In the genomic region with DNA sequence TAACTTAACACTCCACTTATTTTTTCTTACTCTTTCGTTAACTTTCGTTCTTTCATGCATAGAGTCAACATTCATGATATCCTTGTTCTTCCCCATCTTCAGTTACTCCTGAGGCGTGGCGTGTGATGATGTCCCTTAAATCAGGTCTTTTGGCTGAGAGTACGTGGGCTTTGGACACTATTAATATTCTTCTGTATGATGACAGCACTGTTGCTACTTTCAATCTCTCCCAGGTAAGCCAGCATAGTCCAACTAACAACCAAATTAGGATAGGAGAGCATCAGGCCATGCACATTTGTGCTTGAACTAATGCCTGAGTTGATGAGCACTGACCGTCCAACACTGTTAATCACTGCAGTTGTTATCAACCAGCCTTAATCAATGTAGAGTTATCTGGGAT, we compare ENCODE assay signal across 26 cellular contexts.
DNase-seq lines count a peak whose midpoint lies in the region; ATAC-seq and TF ChIP-seq lines count a peak whose summit lies in the region.
"Had no signal": no experiment of that assay in that cellular context is flagged by ENCODE, and none has a peak within 500 bp of the region (broad histone marks: within the 10 kb centered on the region; RNA-seq: fewer than 3 reads in every experiment).

No MANE protein-coding gene starts in this region.

- H3K4me2 ChIP-seq in OCI-LY3 (ENCODE audit: low read length): peak overlapping the region; percentile 78
- H3K4me2 ChIP-seq: A549 had no signal

- no peaks in the 10 kb centered on the region for H3K27me3 Mint-ChIP-seq in WTC11 (ENCODE audit: low read depth)
- H3K27me3 Mint-ChIP-seq: activated CD8-positive, alpha-beta T cell treated with anti-CD3 and anti-CD28 coated beads for 36 hours; activated naive CD4-positive, alpha-beta T cell treated with anti-CD3 and anti-CD28 coated beads, Interleukin-2, amount 50 U/mL, for 24 hours; progenitor cell of endocrine pancreas; stimulated activated naive CD8-positive, alpha-beta T cell treated with anti-CD3 and anti-CD28 coated beads, Interleukin-15, amount 100 ng/mL, for 72 hours; type B pancreatic cell had no signal

- H3K79me2 ChIP-seq in OCI-LY3 (ENCODE audit: low read length): no peaks in the 10 kb centered on the region

- no peaks in the 10 kb centered on the region for H3K4me1 Mint-ChIP-seq in WTC11
- H3K4me1 Mint-ChIP-seq: activated naive CD4-positive, alpha-beta T cell treated with anti-CD3 and anti-CD28 coated beads, Interleukin-2, amount 50 U/mL, for 24 hours; stimulated activated naive CD8-positive, alpha-beta T cell treated with anti-CD3 and anti-CD28 coated beads, Interleukin-15, amount 100 ng/mL, for 72 hours had no signal

- no peak overlapping the region for H3K9ac ChIP-seq in OCI-LY3 (ENCODE audit: low read length)

- POLR2A ChIA-PET in WTC11 (lab: Charles Lee): no interaction called here

- H3K36me3 ChIP-seq in OCI-LY3 (replicated peaks; ENCODE audit: low read depth, low read length): peaks cover 24% of the 10 kb centered on the region
- peaks cover 80% of the 10 kb centered on the region for H3K36me3 ChIP-seq in upper lobe of right lung

- H3K27me3 ChIP-seq in OCI-LY3 (ENCODE audit: low read depth, low read length) (no peaks in the 10 kb centered on the region), upper lobe of right lung (no peaks in the 10 kb centered on the region)
- H3K27me3 ChIP-seq: Peyer's patch had no signal

- CTCF ChIA-PET in WTC11 (lab: Charles Lee): no interaction called here

- H3K27ac ChIP-seq in OCI-LY3 (ENCODE audit: low read length) (peak overlapping the region; percentile 42; the same call in 1 of the 2 replicates), upper lobe of right lung (no peak overlapping the region)
- H3K27ac ChIP-seq: A549, HL-60, left ventricle myocardium inferior, Peyer's patch, SK-N-MC, skin epidermis had no signal

- peaks cover 10% of the 10 kb centered on the region for H4K20me1 ChIP-seq in OCI-LY3 (ENCODE audit: insufficient read depth, low read length)

- no peak for DNase-seq in occipital lobe (lab: John Stamatoyannopoulos, UW)
- no peak for DNase-seq in 8988T
- no peak for DNase-seq in WTC11 (ENCODE audit: low spot score)
- DNase-seq in upper lobe of right lung: no peak
- DNase-seq: activated CD8-positive, alpha-beta T cell treated with anti-CD3 and anti-CD28 coated beads for 36 hours; activated T-cell treated with anti-CD3 and anti-CD28 coated beads, Interleukin-2, amount 50 U/mL, for 1 hour; effector memory CD4-positive, alpha-beta T cell; glutamatergic neuron; IMR-90; left ventricle myocardium inferior; NCI-H1694; NCI-H2227 treated with DMSO at 0.1 percent for 48 hours; stimulated activated naive CD8-positive, alpha-beta T cell treated with anti-CD3 and anti-CD28 coated beads, Interleukin-15, amount 100 ng/mL, for 72 hours had no signal

- TF ChIP-seq CTCF in OCI-LY3 (IDR thresholded peaks at IDR 0.05; ENCODE audit: low read depth, low read length) (no peak), WTC11 (IDR thresholded peaks at IDR 0.05) (no peak), upper lobe of right lung (IDR thresholded peaks at IDR 0.05) (no peak)

- H3K36me3 Mint-ChIP-seq in WTC11: peaks cover 44% of the 10 kb centered on the region

- H2AFZ ChIP-seq in OCI-LY3 (ENCODE audit: low read depth, low read length): no peak overlapping the region

- peak overlapping the region; percentile 62 for H3K4me3 ChIP-seq in OCI-LY3 (ENCODE audit: low read length)
- no peak overlapping the region for H3K4me3 ChIP-seq in upper lobe of right lung
- H3K4me3 ChIP-seq: A549, HAP-1, left ventricle myocardium inferior, Peyer's patch, SK-N-MC, skin epidermis had no signal

- H3K4me3 Mint-ChIP-seq in WTC11: no peak overlapping the region
- H3K4me3 Mint-ChIP-seq: activated CD8-positive, alpha-beta T cell treated with anti-CD3 and anti-CD28 coated beads for 36 hours; activated naive CD4-positive, alpha-beta T cell treated with anti-CD3 and anti-CD28 coated beads, Interleukin-2, amount 50 U/mL, for 24 hours; stimulated activated naive CD8-positive, alpha-beta T cell treated with anti-CD3 and anti-CD28 coated beads, Interleukin-15, amount 100 ng/mL, for 72 hours; type B pancreatic cell had no signal

- H3K9me3 ChIP-seq in OCI-LY3 (ENCODE audit: insufficient read depth, low read length) (no peaks in the 10 kb centered on the region), upper lobe of right lung (no peaks in the 10 kb centered on the region)
- H3K9me3 ChIP-seq: A549, HAP-1, left ventricle myocardium inferior, Peyer's patch had no signal

- H3K27ac Mint-ChIP-seq in WTC11: no peak overlapping the region
- H3K27ac Mint-ChIP-seq: activated CD8-positive, alpha-beta T cell treated with anti-CD3 and anti-CD28 coated beads for 36 hours; activated naive CD4-positive, alpha-beta T cell treated with anti-CD3 and anti-CD28 coated beads, Interleukin-2, amount 50 U/mL, for 24 hours; progenitor cell of endocrine pancreas; stimulated activated naive CD8-positive, alpha-beta T cell treated with anti-CD3 and anti-CD28 coated beads, Interleukin-15, amount 100 ng/mL, for 72 hours; type B pancreatic cell had no signal

- ATAC-seq in GM18502 (IDR thresholded peaks at IDR 0.05; ENCODE audit: poor library complexity, unreplicated experiment) (peak; percentile 36), GM21390 (IDR thresholded peaks at IDR 0.05; ENCODE audit: unreplicated experiment) (peak; percentile 24), HG03103 (IDR thresholded peaks at IDR 0.05; ENCODE audit: low read depth, unreplicated experiment) (peak; percentile 10), WTC11 (no peak), upper lobe of right lung (no peak)
- ATAC-seq: A549; activated CD8-positive, alpha-beta T cell treated with anti-CD3 and anti-CD28 coated beads for 36 hours; stimulated activated naive CD8-positive, alpha-beta T cell treated with anti-CD3 and anti-CD28 coated beads, Interleukin-15, amount 100 ng/mL, for 72 hours had no signal

- intact Hi-C loops in upper lobe of right lung (cut with DNase I): no loop called here

- no peaks in the 10 kb centered on the region for H3K9me3 Mint-ChIP-seq in WTC11
- H3K9me3 Mint-ChIP-seq: activated CD8-positive, alpha-beta T cell treated with anti-CD3 and anti-CD28 coated beads for 36 hours; activated naive CD4-positive, alpha-beta T cell treated with anti-CD3 and anti-CD28 coated beads, Interleukin-2, amount 50 U/mL, for 24 hours; stimulated activated naive CD8-positive, alpha-beta T cell treated with anti-CD3 and anti-CD28 coated beads, Interleukin-15, amount 100 ng/mL, for 72 hours; type B pancreatic cell had no signal

- H3K4me1 ChIP-seq in OCI-LY3 (ENCODE audit: low read length): peaks cover 15% of the 10 kb centered on the region
- peaks cover 2% of the 10 kb centered on the region for H3K4me1 ChIP-seq in upper lobe of right lung
- H3K4me1 ChIP-seq: A549, HAP-1, Peyer's patch had no signal

TF ChIP-seq in WTC11, 78 proteins besides CTCF, POLR2A, EP300 and RAD21:
- TF ChIP-seq HMGA2 (CRISPR knock-in tag; IDR thresholded peaks at IDR 0.05) (no peak), OVOL2 (CRISPR knock-in tag; IDR thresholded peaks at IDR 0.05; ENCODE audit: borderline replicate concordance) (no peak), ESRRA (CRISPR knock-in tag; IDR thresholded peaks at IDR 0.05; ENCODE audit: borderline replicate concordance) (no peak), TEAD4 (CRISPR knock-in tag; IDR thresholded peaks at IDR 0.05) (no peak), CREB1 (CRISPR knock-in tag; IDR thresholded peaks at IDR 0.05) (no peak), SMAD3 (CRISPR knock-in tag; IDR thresholded peaks at IDR 0.05; ENCODE audit: borderline replicate concordance) (no peak)
- TF ChIP-seq, protein P1, sequence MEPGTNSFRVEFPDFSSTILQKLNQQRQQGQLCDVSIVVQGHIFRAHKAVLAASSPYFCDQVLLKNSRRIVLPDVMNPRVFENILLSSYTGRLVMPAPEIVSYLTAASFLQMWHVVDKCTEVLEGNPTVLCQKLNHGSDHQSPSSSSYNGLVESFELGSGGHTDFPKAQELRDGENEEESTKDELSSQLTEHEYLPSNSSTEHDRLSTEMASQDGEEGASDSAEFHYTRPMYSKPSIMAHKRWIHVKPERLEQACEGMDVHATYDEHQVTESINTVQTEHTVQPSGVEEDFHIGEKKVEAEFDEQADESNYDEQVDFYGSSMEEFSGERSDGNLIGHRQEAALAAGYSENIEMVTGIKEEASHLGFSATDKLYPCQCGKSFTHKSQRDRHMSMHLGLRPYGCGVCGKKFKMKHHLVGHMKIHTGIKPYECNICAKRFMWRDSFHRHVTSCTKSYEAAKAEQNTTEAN (CRISPR knock-in tag; IDR thresholded peaks at IDR 0.05): no peak
- TF ChIP-seq, protein P2, sequence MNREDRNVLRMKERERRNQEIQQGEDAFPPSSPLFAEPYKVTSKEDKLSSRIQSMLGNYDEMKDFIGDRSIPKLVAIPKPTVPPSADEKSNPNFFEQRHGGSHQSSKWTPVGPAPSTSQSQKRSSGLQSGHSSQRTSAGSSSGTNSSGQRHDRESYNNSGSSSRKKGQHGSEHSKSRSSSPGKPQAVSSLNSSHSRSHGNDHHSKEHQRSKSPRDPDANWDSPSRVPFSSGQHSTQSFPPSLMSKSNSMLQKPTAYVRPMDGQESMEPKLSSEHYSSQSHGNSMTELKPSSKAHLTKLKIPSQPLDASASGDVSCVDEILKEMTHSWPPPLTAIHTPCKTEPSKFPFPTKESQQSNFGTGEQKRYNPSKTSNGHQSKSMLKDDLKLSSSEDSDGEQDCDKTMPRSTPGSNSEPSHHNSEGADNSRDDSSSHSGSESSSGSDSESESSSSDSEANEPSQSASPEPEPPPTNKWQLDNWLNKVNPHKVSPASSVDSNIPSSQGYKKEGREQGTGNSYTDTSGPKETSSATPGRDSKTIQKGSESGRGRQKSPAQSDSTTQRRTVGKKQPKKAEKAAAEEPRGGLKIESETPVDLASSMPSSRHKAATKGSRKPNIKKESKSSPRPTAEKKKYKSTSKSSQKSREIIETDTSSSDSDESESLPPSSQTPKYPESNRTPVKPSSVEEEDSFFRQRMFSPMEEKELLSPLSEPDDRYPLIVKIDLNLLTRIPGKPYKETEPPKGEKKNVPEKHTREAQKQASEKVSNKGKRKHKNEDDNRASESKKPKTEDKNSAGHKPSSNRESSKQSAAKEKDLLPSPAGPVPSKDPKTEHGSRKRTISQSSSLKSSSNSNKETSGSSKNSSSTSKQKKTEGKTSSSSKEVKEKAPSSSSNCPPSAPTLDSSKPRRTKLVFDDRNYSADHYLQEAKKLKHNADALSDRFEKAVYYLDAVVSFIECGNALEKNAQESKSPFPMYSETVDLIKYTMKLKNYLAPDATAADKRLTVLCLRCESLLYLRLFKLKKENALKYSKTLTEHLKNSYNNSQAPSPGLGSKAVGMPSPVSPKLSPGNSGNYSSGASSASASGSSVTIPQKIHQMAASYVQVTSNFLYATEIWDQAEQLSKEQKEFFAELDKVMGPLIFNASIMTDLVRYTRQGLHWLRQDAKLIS (CRISPR knock-in tag; IDR thresholded peaks at IDR 0.05; ENCODE audit: borderline replicate concordance): no peak

Comparison
In these comparisons a context has a peak if more than half of its experiments do, and no peak if none do; other contexts are left out.
1. ATAC-seq: peak in GM18502 (single experiment), GM21390 (single experiment) and HG03103 (single experiment); none in WTC11 (single experiment) and upper lobe of right lung (single experiment).